In the genomic region with DNA sequence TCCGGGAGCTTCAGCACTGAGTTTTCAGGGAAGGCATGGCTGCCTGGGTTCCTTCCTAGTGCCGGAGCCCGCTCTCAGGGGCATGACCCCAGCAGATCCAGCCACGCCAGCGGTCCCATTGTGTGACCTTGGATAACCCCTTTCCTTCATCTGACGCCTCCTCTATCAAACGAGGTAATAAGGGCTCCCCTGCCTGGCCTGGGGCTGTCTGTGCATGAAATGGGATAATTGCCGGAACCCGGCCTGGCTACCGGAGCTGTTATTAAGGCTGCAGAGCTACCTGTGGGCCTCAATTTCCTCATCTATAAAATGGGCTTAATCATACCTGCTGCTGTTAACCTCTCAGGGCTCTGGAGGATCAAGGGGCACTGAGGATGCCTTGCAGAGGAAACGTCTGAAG, we compare ENCODE assay signal across 1 cellular context.
TF ChIP-seq lines count a peak whose summit lies in the region.

No MANE protein-coding gene starts in this region.

TF ChIP-seq in HepG2, 621 proteins besides CTCF, POLR2A, EP300 and RAD21 (continued from another document and continues in another):
- TF ChIP-seq, protein P1, sequence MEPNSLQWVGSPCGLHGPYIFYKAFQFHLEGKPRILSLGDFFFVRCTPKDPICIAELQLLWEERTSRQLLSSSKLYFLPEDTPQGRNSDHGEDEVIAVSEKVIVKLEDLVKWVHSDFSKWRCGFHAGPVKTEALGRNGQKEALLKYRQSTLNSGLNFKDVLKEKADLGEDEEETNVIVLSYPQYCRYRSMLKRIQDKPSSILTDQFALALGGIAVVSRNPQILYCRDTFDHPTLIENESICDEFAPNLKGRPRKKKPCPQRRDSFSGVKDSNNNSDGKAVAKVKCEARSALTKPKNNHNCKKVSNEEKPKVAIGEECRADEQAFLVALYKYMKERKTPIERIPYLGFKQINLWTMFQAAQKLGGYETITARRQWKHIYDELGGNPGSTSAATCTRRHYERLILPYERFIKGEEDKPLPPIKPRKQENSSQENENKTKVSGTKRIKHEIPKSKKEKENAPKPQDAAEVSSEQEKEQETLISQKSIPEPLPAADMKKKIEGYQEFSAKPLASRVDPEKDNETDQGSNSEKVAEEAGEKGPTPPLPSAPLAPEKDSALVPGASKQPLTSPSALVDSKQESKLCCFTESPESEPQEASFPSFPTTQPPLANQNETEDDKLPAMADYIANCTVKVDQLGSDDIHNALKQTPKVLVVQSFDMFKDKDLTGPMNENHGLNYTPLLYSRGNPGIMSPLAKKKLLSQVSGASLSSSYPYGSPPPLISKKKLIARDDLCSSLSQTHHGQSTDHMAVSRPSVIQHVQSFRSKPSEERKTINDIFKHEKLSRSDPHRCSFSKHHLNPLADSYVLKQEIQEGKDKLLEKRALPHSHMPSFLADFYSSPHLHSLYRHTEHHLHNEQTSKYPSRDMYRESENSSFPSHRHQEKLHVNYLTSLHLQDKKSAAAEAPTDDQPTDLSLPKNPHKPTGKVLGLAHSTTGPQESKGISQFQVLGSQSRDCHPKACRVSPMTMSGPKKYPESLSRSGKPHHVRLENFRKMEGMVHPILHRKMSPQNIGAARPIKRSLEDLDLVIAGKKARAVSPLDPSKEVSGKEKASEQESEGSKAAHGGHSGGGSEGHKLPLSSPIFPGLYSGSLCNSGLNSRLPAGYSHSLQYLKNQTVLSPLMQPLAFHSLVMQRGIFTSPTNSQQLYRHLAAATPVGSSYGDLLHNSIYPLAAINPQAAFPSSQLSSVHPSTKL (CRISPR knock-in tag; IDR thresholded peaks at IDR 0.05) = 0 out of 2 replicates have a peak, but pooled peaks have one; percentile 11
- no peak for TF ChIP-seq SPEN (CRISPR knock-in tag; IDR thresholded peaks at IDR 0.05; ENCODE audit: low read depth)
- TF ChIP-seq ZMYM2 (CRISPR knock-in tag; IDR thresholded peaks at IDR 0.05) = peak; percentile 36; the same call in 1 of the 2 replicates
- peak; percentile 85 for TF ChIP-seq ZMYM3 (CRISPR knock-in tag; IDR thresholded peaks at IDR 0.05)
- TF ChIP-seq, protein P2, sequence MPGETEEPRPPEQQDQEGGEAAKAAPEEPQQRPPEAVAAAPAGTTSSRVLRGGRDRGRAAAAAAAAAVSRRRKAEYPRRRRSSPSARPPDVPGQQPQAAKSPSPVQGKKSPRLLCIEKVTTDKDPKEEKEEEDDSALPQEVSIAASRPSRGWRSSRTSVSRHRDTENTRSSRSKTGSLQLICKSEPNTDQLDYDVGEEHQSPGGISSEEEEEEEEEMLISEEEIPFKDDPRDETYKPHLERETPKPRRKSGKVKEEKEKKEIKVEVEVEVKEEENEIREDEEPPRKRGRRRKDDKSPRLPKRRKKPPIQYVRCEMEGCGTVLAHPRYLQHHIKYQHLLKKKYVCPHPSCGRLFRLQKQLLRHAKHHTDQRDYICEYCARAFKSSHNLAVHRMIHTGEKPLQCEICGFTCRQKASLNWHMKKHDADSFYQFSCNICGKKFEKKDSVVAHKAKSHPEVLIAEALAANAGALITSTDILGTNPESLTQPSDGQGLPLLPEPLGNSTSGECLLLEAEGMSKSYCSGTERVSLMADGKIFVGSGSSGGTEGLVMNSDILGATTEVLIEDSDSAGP (CRISPR knock-in tag; IDR thresholded peaks at IDR 0.05; ENCODE audit: borderline replicate concordance) = peak; percentile 33; the same call in 1 of the 2 replicates
- no peak for TF ChIP-seq BORCS8-MEF2B (CRISPR knock-in tag; IDR thresholded peaks at IDR 0.05)
- TF ChIP-seq, protein P3, sequence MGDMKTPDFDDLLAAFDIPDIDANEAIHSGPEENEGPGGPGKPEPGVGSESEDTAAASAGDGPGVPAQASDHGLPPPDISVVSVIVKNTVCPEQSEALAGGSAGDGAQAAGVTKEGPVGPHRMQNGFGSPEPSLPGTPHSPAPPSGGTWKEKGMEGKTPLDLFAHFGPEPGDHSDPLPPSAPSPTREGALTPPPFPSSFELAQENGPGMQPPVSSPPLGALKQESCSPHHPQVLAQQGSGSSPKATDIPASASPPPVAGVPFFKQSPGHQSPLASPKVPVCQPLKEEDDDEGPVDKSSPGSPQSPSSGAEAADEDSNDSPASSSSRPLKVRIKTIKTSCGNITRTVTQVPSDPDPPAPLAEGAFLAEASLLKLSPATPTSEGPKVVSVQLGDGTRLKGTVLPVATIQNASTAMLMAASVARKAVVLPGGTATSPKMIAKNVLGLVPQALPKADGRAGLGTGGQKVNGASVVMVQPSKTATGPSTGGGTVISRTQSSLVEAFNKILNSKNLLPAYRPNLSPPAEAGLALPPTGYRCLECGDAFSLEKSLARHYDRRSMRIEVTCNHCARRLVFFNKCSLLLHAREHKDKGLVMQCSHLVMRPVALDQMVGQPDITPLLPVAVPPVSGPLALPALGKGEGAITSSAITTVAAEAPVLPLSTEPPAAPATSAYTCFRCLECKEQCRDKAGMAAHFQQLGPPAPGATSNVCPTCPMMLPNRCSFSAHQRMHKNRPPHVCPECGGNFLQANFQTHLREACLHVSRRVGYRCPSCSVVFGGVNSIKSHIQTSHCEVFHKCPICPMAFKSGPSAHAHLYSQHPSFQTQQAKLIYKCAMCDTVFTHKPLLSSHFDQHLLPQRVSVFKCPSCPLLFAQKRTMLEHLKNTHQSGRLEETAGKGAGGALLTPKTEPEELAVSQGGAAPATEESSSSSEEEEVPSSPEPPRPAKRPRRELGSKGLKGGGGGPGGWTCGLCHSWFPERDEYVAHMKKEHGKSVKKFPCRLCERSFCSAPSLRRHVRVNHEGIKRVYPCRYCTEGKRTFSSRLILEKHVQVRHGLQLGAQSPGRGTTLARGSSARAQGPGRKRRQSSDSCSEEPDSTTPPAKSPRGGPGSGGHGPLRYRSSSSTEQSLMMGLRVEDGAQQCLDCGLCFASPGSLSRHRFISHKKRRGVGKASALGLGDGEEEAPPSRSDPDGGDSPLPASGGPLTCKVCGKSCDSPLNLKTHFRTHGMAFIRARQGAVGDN (CRISPR knock-in tag; IDR thresholded peaks at IDR 0.05) = peak; percentile 43; the same call in 1 of the 2 replicates
- TF ChIP-seq, protein P4, sequence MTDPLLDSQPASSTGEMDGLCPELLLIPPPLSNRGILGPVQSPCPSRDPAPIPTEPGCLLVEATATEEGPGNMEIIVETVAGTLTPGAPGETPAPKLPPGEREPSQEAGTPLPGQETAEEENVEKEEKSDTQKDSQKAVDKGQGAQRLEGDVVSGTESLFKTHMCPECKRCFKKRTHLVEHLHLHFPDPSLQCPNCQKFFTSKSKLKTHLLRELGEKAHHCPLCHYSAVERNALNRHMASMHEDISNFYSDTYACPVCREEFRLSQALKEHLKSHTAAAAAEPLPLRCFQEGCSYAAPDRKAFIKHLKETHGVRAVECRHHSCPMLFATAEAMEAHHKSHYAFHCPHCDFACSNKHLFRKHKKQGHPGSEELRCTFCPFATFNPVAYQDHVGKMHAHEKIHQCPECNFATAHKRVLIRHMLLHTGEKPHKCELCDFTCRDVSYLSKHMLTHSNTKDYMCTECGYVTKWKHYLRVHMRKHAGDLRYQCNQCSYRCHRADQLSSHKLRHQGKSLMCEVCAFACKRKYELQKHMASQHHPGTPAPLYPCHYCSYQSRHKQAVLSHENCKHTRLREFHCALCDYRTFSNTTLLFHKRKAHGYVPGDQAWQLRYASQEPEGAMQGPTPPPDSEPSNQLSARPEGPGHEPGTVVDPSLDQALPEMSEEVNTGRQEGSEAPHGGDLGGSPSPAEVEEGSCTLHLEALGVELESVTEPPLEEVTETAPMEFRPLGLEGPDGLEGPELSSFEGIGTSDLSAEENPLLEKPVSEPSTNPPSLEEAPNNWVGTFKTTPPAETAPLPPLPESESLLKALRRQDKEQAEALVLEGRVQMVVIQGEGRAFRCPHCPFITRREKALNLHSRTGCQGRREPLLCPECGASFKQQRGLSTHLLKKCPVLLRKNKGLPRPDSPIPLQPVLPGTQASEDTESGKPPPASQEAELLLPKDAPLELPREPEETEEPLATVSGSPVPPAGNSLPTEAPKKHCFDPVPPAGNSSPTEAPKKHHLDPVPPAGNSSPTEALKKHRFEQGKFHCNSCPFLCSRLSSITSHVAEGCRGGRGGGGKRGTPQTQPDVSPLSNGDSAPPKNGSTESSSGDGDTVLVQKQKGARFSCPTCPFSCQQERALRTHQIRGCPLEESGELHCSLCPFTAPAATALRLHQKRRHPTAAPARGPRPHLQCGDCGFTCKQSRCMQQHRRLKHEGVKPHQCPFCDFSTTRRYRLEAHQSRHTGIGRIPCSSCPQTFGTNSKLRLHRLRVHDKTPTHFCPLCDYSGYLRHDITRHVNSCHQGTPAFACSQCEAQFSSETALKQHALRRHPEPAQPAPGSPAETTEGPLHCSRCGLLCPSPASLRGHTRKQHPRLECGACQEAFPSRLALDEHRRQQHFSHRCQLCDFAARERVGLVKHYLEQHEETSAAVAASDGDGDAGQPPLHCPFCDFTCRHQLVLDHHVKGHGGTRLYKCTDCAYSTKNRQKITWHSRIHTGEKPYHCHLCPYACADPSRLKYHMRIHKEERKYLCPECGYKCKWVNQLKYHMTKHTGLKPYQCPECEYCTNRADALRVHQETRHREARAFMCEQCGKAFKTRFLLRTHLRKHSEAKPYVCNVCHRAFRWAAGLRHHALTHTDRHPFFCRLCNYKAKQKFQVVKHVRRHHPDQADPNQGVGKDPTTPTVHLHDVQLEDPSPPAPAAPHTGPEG (CRISPR knock-in tag; IDR thresholded peaks at IDR 0.05) = no peak
- TF ChIP-seq SAP130 (CRISPR knock-in tag; IDR thresholded peaks at IDR 0.05; ENCODE audit: low read depth) = peak; percentile 27; the same call in 1 of the 2 replicates
- TF ChIP-seq, protein P5, sequence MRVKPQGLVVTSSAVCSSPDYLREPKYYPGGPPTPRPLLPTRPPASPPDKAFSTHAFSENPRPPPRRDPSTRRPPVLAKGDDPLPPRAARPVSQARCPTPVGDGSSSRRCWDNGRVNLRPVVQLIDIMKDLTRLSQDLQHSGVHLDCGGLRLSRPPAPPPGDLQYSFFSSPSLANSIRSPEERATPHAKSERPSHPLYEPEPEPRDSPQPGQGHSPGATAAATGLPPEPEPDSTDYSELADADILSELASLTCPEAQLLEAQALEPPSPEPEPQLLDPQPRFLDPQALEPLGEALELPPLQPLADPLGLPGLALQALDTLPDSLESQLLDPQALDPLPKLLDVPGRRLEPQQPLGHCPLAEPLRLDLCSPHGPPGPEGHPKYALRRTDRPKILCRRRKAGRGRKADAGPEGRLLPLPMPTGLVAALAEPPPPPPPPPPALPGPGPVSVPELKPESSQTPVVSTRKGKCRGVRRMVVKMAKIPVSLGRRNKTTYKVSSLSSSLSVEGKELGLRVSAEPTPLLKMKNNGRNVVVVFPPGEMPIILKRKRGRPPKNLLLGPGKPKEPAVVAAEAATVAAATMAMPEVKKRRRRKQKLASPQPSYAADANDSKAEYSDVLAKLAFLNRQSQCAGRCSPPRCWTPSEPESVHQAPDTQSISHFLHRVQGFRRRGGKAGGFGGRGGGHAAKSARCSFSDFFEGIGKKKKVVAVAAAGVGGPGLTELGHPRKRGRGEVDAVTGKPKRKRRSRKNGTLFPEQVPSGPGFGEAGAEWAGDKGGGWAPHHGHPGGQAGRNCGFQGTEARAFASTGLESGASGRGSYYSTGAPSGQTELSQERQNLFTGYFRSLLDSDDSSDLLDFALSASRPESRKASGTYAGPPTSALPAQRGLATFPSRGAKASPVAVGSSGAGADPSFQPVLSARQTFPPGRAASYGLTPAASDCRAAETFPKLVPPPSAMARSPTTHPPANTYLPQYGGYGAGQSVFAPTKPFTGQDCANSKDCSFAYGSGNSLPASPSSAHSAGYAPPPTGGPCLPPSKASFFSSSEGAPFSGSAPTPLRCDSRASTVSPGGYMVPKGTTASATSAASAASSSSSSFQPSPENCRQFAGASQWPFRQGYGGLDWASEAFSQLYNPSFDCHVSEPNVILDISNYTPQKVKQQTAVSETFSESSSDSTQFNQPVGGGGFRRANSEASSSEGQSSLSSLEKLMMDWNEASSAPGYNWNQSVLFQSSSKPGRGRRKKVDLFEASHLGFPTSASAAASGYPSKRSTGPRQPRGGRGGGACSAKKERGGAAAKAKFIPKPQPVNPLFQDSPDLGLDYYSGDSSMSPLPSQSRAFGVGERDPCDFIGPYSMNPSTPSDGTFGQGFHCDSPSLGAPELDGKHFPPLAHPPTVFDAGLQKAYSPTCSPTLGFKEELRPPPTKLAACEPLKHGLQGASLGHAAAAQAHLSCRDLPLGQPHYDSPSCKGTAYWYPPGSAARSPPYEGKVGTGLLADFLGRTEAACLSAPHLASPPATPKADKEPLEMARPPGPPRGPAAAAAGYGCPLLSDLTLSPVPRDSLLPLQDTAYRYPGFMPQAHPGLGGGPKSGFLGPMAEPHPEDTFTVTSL (CRISPR knock-in tag; IDR thresholded peaks at IDR 0.05; ENCODE audit: borderline replicate concordance) = no peak
- peak; percentile 42; the same call in 1 of the 2 replicates for TF ChIP-seq ZNF430 (CRISPR knock-in tag; IDR thresholded peaks at IDR 0.05)
- peak; percentile 7; the same call in 1 of the 2 replicates for TF ChIP-seq ETV5 (CRISPR knock-in tag; IDR thresholded peaks at IDR 0.05; ENCODE audit: borderline replicate concordance)
- peak; percentile 71 for TF ChIP-seq RXRB (CRISPR knock-in tag; IDR thresholded peaks at IDR 0.05; ENCODE audit: borderline replicate concordance)
- peak; percentile 68 for TF ChIP-seq KDM1A (CRISPR knock-in tag; IDR thresholded peaks at IDR 0.05)
- TF ChIP-seq, protein P6, sequence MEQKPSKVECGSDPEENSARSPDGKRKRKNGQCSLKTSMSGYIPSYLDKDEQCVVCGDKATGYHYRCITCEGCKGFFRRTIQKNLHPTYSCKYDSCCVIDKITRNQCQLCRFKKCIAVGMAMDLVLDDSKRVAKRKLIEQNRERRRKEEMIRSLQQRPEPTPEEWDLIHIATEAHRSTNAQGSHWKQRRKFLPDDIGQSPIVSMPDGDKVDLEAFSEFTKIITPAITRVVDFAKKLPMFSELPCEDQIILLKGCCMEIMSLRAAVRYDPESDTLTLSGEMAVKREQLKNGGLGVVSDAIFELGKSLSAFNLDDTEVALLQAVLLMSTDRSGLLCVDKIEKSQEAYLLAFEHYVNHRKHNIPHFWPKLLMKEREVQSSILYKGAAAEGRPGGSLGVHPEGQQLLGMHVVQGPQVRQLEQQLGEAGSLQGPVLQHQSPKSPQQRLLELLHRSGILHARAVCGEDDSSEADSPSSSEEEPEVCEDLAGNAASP (CRISPR knock-in tag; IDR thresholded peaks at IDR 0.05; ENCODE audit: borderline replicate concordance) = peak; percentile 74; the same call in 1 of the 2 replicates
- TF ChIP-seq NR2F6 (IDR thresholded peaks at IDR 0.05) = peak; percentile 36; the same call in 1 of the 2 replicates
- peak; percentile 43; the same call in 1 of the 2 replicates for TF ChIP-seq NR2F6 (CRISPR knock-in tag; IDR thresholded peaks at IDR 0.05)
- peak; percentile 28; the same call in 1 of the 2 replicates for TF ChIP-seq HMG20A (CRISPR knock-in tag; IDR thresholded peaks at IDR 0.05; ENCODE audit: borderline replicate concordance)
- TF ChIP-seq, protein P7, sequence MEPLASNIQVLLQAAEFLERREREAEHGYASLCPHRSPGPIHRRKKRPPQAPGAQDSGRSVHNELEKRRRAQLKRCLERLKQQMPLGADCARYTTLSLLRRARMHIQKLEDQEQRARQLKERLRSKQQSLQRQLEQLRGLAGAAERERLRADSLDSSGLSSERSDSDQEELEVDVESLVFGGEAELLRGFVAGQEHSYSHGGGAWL (CRISPR knock-in tag; IDR thresholded peaks at IDR 0.05) = 0 out of 2 replicates have a peak, but pooled peaks have one; percentile 27
- TF ChIP-seq ZNF607 (CRISPR knock-in tag; IDR thresholded peaks at IDR 0.05; ENCODE audit: borderline replicate concordance) = 0 out of 2 replicates have a peak, but pooled peaks have one; percentile 10
- TF ChIP-seq, protein P8, sequence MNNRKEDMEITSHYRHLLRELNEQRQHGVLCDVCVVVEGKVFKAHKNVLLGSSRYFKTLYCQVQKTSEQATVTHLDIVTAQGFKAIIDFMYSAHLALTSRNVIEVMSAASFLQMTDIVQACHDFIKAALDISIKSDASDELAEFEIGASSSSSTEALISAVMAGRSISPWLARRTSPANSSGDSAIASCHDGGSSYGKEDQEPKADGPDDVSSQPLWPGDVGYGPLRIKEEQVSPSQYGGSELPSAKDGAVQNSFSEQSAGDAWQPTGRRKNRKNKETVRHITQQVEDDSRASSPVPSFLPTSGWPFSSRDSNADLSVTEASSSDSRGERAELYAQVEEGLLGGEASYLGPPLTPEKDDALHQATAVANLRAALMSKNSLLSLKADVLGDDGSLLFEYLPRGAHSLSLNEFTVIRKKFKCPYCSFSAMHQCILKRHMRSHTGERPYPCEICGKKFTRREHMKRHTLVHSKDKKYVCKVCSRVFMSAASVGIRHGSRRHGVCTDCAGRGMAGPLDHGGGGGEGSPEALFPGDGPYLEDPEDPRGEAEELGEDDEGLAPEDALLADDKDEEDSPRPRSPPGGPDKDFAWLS (CRISPR knock-in tag; IDR thresholded peaks at IDR 0.05; ENCODE audit: borderline replicate concordance) = no peak
